In genomic region chr16:1407749-1408148, GRCh38 we compare ENCODE assay signal across 8 cellular contexts. TPM values are rescaled to one million over a fixed set of nuclear protein-coding genes. Genes with fewer than 3 reads are reported as not detected.
DNase-seq lines count a peak whose midpoint lies in the region; ATAC-seq and TF ChIP-seq lines count a peak whose summit lies in the region.

No MANE protein-coding gene starts in this region.

- peaks cover 21% of the 10 kb centered on the region for H3K4me1 ChIP-seq in body of pancreas

- H3K36me3 ChIP-seq in body of pancreas (replicated peaks in 1 of 2; ENCODE audit: insufficient read depth in 1 of 2, low read depth in 2 of 2) = no peaks in the 10 kb centered on the region

- H3K27ac ChIP-seq in body of pancreas = peak overlapping the region in 3 of 4 donors; percentile 54 to 57 (median 55)

- TF ChIP-seq CTCF in AG09309 (IDR thresholded peaks at IDR 0.05; ENCODE audit: control insufficient read depth, insufficient read depth, low read depth, low read length, missing control alignments) (no peak), HFF-Myc (IDR thresholded peaks at IDR 0.05; ENCODE audit: low read depth, low read length, missing control alignments) (no peak), body of pancreas (IDR thresholded peaks at IDR 0.05) (no peak), mesothelial cell of epicardium (IDR thresholded peaks at IDR 0.05; ENCODE audit: unreplicated experiment) (no peak)

- H3K27me3 ChIP-seq in body of pancreas = no peaks in the 10 kb centered on the region

- H3K4me1 Mint-ChIP-seq in mesothelial cell of epicardium = no peaks in the 10 kb centered on the region

- peak overlapping the region; percentile 10 for H3K4me3 ChIP-seq in AG09309 (ENCODE audit: control insufficient read depth, low read depth, low read length)
- peak overlapping the region; percentile 45 for H3K4me3 ChIP-seq in HFF-Myc (replicated peaks; ENCODE audit: low read depth, low read length)
- no peak overlapping the region for H3K4me3 ChIP-seq in body of pancreas

- peaks cover 8% of the 10 kb centered on the region for H3K36me3 Mint-ChIP-seq in mesothelial cell of epicardium

- H3K9me3 ChIP-seq in body of pancreas = no peaks in the 10 kb centered on the region

- H3K27me3 Mint-ChIP-seq in mesothelial cell of epicardium (ENCODE audit: low read depth) = no peaks in the 10 kb centered on the region

- DNase-seq in AG09309 (ENCODE audit: low read depth) = no peak
- DNase-seq in HFF-Myc (ENCODE audit: extremely low read depth, low read depth) = peak; percentile 33
- peak; percentile 24 to 53 (median 38) for DNase-seq in body of pancreas
- no peak for DNase-seq in mesothelial cell of epicardium (ENCODE audit: low spot score in 2 of 2, unreplicated experiment in 2 of 2)
- DNase-seq in NCI-H345 treated with DMSO at 0.1 percent for 48 hours (lab: John Stamatoyannopoulos, UW; ENCODE audit: unreplicated experiment) = no peak
- DNase-seq in SW 1271 (lab: John Stamatoyannopoulos, UW) = no peak
- no peak for DNase-seq in inferior parietal cortex (ENCODE audit: extremely low spot score)

- peak overlapping the region; percentile 81 for H3K4me3 Mint-ChIP-seq in mesothelial cell of epicardium

- ATAC-seq in body of pancreas (peak; percentile 34), GM21576 (IDR thresholded peaks at IDR 0.05; ENCODE audit: unreplicated experiment) (no peak)

- H3K27ac Mint-ChIP-seq in mesothelial cell of epicardium = peak overlapping the region; percentile 77

- no peaks in the 10 kb centered on the region for H3K9me3 Mint-ChIP-seq in mesothelial cell of epicardium

- intact Hi-C loops in body of pancreas (cut with DNase I) = no loop called here

- no peak for TF ChIP-seq POLR2A in body of pancreas (IDR thresholded peaks at IDR 0.05)

- WGBS in body of pancreas, 2 donors = 7 to 13% methylated on average over 9 of the region's 10 CpGs

RNA-seq across cellular contexts. Expression of gene UNKL, which starts 6.8 kb away (rescaled TPM):
- total RNA-seq in body of pancreas = 10 to 100 TPM; 11.2 to 21.4 TPM
- total RNA-seq in mesothelial cell of epicardium = 38.3 to 43.6 TPM (median 40.2 TPM) in 3 replicates

RNA-seq across cellular contexts. Expression of gene UQCC4, which starts 12.8 kb away (rescaled TPM):
- total RNA-seq in body of pancreas (1 to 10 TPM in 1 of 2 donors, under 1 TPM in 1; 0.99 to 3.9 TPM), mesothelial cell of epicardium (12.9 to 14.6 TPM (median 14.2 TPM) in 3 replicates)

RNA-seq across cellular contexts. Expression of gene PERCC1, which starts 23.1 kb away (rescaled TPM):
- total RNA-seq in body of pancreas (not detected), mesothelial cell of epicardium (not detected in 3 replicates)

RNA-seq across cellular contexts. Expression of gene CCDC154, which starts 36.6 kb away (rescaled TPM):
- total RNA-seq in body of pancreas (1 to 10 TPM; 2.1 to 2.3 TPM), mesothelial cell of epicardium (3.9 to 5.6 TPM (median 4.2 TPM) in 3 replicates)

RNA-seq across cellular contexts. Expression of gene GNPTG, which starts 56.0 kb away (rescaled TPM):
- total RNA-seq in body of pancreas = 10 to 100 TPM; 38.1 to 98.2 TPM
- total RNA-seq in mesothelial cell of epicardium = 47.8 to 52.9 TPM (median 48.4 TPM) in 3 replicates

Comparison
In these comparisons a context has a peak if more than half of its experiments do, and no peak if none do; other contexts are left out.
1. DNase-seq: peak in HFF-Myc (single experiment) and body of pancreas (4 of 4); none in AG09309 (single experiment), mesothelial cell of epicardium (0 of 2), NCI-H345 treated with DMSO at 0.1 percent for 48 hours (single experiment), SW 1271 (0 of 2) and inferior parietal cortex (single experiment).
2. H3K4me3 ChIP-seq: peak in AG09309 (single experiment) and HFF-Myc (single experiment); none in body of pancreas (0 of 2).